ENCODE assay signal across 1 cellular context in the genomic region with DNA sequence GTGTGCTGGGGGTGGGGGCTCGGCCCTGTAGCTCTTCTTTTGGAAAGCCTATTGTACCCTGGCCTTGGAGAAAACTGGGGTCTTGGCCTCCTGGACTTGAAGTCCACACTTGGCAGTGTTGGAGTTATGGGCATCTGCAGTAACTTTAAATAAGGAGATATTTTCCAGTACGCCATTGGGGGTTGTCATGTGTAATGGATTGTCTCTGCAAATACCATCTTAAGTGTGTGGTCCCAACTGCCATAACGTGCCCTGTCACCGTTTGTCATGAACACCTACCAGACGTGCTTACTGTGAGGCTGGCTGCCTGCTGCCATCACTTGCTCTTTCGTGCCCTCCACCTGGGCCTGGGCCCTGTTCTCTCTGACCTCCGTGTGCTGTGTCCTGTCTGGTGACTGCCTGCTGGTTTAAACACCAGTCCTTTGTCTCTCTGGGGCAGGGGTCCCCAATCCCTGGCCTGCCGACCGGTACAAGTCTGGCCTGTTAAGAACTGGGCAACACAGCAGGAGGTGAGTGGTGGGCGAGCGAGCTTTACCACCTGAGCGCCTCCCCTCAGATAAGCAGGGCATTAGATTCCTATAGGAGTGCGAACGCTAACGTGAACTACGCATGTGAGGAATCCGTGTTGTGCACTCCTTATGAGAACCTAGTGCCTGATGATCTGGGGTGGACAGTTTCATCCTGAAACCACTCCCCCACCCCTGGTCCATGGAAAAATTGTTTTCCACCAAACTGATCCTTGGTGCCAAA.
A peak's percentile ranks its signal among the peaks of the same experiment; 100 is the strongest.
TF ChIP-seq lines count a peak whose summit lies in the region.

No MANE protein-coding gene starts in this region.

TF ChIP-seq in K562, 482 proteins besides CTCF, POLR2A, EP300 and RAD21 (continued from another document and continues in another):
- TF ChIP-seq, protein P1, sequence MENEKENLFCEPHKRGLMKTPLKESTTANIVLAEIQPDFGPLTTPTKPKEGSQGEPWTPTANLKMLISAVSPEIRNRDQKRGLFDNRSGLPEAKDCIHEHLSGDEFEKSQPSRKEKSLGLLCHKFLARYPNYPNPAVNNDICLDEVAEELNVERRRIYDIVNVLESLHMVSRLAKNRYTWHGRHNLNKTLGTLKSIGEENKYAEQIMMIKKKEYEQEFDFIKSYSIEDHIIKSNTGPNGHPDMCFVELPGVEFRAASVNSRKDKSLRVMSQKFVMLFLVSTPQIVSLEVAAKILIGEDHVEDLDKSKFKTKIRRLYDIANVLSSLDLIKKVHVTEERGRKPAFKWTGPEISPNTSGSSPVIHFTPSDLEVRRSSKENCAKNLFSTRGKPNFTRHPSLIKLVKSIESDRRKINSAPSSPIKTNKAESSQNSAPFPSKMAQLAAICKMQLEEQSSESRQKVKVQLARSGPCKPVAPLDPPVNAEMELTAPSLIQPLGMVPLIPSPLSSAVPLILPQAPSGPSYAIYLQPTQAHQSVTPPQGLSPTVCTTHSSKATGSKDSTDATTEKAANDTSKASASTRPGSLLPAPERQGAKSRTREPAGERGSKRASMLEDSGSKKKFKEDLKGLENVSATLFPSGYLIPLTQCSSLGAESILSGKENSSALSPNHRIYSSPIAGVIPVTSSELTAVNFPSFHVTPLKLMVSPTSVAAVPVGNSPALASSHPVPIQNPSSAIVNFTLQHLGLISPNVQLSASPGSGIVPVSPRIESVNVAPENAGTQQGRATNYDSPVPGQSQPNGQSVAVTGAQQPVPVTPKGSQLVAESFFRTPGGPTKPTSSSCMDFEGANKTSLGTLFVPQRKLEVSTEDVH (IDR thresholded peaks at IDR 0.05; ENCODE audit: low read depth, partially characterized antibody) = no peak
- TF ChIP-seq ZNF197 (CRISPR knock-in tag; IDR thresholded peaks at IDR 0.05; ENCODE audit: low read depth) (no peak), ZNF780A (CRISPR knock-in tag; IDR thresholded peaks at IDR 0.05) (no peak), L3MBTL2 (IDR thresholded peaks at IDR 0.05) (no peak), ZNF121 (CRISPR knock-in tag; conservative IDR thresholded peaks at IDR 0.05) (no peak), FIP1L1 (IDR thresholded peaks at IDR 0.05; ENCODE audit: low read depth, low read length, poor library complexity, severe bottlenecking) (peak; percentile 17), JUNB (CRISPR knock-in tag; conservative IDR thresholded peaks at IDR 0.05) (0 out of 2 replicates have a peak, but pooled peaks have one; percentile 1), CBX5 (IDR thresholded peaks at IDR 0.05; ENCODE audit: borderline replicate concordance, low read depth) (no peak), SMARCB1 (IDR thresholded peaks at IDR 0.05; ENCODE audit: insufficient read length, low read depth) (no peak), XRCC4 (IDR thresholded peaks at IDR 0.05; ENCODE audit: extremely low read depth, insufficient read depth, insufficient read length) (no peak), RUNX1 (IDR thresholded peaks at IDR 0.05; ENCODE audit: low read depth) (no peak), HDGF (IDR thresholded peaks at IDR 0.05) (no peak), ZNF282 (CRISPR knock-in tag; IDR thresholded peaks at IDR 0.05) (no peak), KDM4B (IDR thresholded peaks at IDR 0.05; ENCODE audit: borderline replicate concordance in 2 of 2, low read depth in 1 of 2) (no peak)
- TF ChIP-seq, protein P2, sequence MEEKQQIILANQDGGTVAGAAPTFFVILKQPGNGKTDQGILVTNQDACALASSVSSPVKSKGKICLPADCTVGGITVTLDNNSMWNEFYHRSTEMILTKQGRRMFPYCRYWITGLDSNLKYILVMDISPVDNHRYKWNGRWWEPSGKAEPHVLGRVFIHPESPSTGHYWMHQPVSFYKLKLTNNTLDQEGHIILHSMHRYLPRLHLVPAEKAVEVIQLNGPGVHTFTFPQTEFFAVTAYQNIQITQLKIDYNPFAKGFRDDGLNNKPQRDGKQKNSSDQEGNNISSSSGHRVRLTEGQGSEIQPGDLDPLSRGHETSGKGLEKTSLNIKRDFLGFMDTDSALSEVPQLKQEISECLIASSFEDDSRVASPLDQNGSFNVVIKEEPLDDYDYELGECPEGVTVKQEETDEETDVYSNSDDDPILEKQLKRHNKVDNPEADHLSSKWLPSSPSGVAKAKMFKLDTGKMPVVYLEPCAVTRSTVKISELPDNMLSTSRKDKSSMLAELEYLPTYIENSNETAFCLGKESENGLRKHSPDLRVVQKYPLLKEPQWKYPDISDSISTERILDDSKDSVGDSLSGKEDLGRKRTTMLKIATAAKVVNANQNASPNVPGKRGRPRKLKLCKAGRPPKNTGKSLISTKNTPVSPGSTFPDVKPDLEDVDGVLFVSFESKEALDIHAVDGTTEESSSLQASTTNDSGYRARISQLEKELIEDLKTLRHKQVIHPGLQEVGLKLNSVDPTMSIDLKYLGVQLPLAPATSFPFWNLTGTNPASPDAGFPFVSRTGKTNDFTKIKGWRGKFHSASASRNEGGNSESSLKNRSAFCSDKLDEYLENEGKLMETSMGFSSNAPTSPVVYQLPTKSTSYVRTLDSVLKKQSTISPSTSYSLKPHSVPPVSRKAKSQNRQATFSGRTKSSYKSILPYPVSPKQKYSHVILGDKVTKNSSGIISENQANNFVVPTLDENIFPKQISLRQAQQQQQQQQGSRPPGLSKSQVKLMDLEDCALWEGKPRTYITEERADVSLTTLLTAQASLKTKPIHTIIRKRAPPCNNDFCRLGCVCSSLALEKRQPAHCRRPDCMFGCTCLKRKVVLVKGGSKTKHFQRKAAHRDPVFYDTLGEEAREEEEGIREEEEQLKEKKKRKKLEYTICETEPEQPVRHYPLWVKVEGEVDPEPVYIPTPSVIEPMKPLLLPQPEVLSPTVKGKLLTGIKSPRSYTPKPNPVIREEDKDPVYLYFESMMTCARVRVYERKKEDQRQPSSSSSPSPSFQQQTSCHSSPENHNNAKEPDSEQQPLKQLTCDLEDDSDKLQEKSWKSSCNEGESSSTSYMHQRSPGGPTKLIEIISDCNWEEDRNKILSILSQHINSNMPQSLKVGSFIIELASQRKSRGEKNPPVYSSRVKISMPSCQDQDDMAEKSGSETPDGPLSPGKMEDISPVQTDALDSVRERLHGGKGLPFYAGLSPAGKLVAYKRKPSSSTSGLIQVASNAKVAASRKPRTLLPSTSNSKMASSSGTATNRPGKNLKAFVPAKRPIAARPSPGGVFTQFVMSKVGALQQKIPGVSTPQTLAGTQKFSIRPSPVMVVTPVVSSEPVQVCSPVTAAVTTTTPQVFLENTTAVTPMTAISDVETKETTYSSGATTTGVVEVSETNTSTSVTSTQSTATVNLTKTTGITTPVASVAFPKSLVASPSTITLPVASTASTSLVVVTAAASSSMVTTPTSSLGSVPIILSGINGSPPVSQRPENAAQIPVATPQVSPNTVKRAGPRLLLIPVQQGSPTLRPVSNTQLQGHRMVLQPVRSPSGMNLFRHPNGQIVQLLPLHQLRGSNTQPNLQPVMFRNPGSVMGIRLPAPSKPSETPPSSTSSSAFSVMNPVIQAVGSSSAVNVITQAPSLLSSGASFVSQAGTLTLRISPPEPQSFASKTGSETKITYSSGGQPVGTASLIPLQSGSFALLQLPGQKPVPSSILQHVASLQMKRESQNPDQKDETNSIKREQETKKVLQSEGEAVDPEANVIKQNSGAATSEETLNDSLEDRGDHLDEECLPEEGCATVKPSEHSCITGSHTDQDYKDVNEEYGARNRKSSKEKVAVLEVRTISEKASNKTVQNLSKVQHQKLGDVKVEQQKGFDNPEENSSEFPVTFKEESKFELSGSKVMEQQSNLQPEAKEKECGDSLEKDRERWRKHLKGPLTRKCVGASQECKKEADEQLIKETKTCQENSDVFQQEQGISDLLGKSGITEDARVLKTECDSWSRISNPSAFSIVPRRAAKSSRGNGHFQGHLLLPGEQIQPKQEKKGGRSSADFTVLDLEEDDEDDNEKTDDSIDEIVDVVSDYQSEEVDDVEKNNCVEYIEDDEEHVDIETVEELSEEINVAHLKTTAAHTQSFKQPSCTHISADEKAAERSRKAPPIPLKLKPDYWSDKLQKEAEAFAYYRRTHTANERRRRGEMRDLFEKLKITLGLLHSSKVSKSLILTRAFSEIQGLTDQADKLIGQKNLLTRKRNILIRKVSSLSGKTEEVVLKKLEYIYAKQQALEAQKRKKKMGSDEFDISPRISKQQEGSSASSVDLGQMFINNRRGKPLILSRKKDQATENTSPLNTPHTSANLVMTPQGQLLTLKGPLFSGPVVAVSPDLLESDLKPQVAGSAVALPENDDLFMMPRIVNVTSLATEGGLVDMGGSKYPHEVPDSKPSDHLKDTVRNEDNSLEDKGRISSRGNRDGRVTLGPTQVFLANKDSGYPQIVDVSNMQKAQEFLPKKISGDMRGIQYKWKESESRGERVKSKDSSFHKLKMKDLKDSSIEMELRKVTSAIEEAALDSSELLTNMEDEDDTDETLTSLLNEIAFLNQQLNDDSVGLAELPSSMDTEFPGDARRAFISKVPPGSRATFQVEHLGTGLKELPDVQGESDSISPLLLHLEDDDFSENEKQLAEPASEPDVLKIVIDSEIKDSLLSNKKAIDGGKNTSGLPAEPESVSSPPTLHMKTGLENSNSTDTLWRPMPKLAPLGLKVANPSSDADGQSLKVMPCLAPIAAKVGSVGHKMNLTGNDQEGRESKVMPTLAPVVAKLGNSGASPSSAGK (IDR thresholded peaks at IDR 0.05) = no peak
- TF ChIP-seq, protein P3, sequence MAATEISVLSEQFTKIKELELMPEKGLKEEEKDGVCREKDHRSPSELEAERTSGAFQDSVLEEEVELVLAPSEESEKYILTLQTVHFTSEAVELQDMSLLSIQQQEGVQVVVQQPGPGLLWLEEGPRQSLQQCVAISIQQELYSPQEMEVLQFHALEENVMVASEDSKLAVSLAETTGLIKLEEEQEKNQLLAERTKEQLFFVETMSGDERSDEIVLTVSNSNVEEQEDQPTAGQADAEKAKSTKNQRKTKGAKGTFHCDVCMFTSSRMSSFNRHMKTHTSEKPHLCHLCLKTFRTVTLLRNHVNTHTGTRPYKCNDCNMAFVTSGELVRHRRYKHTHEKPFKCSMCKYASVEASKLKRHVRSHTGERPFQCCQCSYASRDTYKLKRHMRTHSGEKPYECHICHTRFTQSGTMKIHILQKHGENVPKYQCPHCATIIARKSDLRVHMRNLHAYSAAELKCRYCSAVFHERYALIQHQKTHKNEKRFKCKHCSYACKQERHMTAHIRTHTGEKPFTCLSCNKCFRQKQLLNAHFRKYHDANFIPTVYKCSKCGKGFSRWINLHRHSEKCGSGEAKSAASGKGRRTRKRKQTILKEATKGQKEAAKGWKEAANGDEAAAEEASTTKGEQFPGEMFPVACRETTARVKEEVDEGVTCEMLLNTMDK (IDR thresholded peaks at IDR 0.05; ENCODE audit: borderline replicate concordance, insufficient read depth, low read depth, low read length, poor library complexity, severe bottlenecking) = peak; percentile 0
- TF ChIP-seq, protein P4, sequence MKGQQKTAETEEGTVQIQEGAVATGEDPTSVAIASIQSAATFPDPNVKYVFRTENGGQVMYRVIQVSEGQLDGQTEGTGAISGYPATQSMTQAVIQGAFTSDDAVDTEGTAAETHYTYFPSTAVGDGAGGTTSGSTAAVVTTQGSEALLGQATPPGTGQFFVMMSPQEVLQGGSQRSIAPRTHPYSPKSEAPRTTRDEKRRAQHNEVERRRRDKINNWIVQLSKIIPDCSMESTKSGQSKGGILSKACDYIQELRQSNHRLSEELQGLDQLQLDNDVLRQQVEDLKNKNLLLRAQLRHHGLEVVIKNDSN (CRISPR knock-in tag; IDR thresholded peaks at IDR 0.05) = no peak
- TF ChIP-seq, protein P5, sequence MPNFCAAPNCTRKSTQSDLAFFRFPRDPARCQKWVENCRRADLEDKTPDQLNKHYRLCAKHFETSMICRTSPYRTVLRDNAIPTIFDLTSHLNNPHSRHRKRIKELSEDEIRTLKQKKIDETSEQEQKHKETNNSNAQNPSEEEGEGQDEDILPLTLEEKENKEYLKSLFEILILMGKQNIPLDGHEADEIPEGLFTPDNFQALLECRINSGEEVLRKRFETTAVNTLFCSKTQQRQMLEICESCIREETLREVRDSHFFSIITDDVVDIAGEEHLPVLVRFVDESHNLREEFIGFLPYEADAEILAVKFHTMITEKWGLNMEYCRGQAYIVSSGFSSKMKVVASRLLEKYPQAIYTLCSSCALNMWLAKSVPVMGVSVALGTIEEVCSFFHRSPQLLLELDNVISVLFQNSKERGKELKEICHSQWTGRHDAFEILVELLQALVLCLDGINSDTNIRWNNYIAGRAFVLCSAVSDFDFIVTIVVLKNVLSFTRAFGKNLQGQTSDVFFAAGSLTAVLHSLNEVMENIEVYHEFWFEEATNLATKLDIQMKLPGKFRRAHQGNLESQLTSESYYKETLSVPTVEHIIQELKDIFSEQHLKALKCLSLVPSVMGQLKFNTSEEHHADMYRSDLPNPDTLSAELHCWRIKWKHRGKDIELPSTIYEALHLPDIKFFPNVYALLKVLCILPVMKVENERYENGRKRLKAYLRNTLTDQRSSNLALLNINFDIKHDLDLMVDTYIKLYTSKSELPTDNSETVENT (CRISPR knock-in tag; IDR thresholded peaks at IDR 0.05) = no peak; the same call in 1 of the 2 replicates
- TF ChIP-seq, protein P6, sequence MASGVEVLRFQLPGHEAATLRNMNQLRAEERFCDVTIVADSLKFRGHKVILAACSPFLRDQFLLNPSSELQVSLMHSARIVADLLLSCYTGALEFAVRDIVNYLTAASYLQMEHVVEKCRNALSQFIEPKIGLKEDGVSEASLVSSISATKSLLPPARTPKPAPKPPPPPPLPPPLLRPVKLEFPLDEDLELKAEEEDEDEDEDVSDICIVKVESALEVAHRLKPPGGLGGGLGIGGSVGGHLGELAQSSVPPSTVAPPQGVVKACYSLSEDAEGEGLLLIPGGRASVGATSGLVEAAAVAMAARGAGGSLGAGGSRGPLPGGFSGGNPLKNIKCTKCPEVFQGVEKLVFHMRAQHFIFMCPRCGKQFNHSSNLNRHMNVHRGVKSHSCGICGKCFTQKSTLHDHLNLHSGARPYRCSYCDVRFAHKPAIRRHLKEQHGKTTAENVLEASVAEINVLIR (CRISPR knock-in tag; IDR thresholded peaks at IDR 0.05) = no peak
